Comparison of ENCODE assay signal across 8 cellular contexts in genomic region chr2:20450201-20451108, GRCh38. TPM values are rescaled to one million over a fixed set of nuclear protein-coding genes. Genes with fewer than 3 reads are reported as not detected.
A peak's percentile ranks its signal among the peaks of the same experiment; 100 is the strongest.
DNase-seq lines count a peak whose midpoint lies in the region; ATAC-seq and TF ChIP-seq lines count a peak whose summit lies in the region.

No MANE protein-coding gene starts in this region.

- 15 to 22% (median 18%) methylated on average over 8 of the region's 8 CpGs for WGBS in ovary, 3 donors

- H3K4me3 Mint-ChIP-seq in CD8-positive, alpha-beta memory T cell = no peak overlapping the region
- no peak overlapping the region for H3K4me3 Mint-ChIP-seq in activated naive CD4-positive, alpha-beta T cell treated with anti-CD3 and anti-CD28 coated beads for 36 hours

- DNase-seq in T1000 (lab: John Stamatoyannopoulos, UW) (peak; percentile 32), glomerular endothelial cell (ENCODE audit: extremely low read depth, low read depth, low spot score) (peak; percentile 81), ovary (peak; percentile 79 to 87 (median 81)), NCI-H1105 (lab: John Stamatoyannopoulos, UW) (no peak)
- no peak for DNase-seq in CD8-positive, alpha-beta memory T cell
- no peak for DNase-seq in activated naive CD4-positive, alpha-beta T cell treated with anti-CD3 and anti-CD28 coated beads for 36 hours

- peaks cover 6 to 49% (median 43%) of the 10 kb centered on the region in 11 experiments; a peak in 20 of 22 replicates for H3K27me3 ChIP-seq in BLaER1 treated with 17β-estradiol and CSF1 and Interleukin-3, amounts not matched to agents 10 nM and 100 nM
- no peaks in the 10 kb centered on the region for H3K27me3 ChIP-seq in ovary
- peaks cover 4% of the 10 kb centered on the region for H3K27me3 ChIP-seq in CD8-positive, alpha-beta memory T cell (ENCODE audit: insufficient read depth, low read length, poor library complexity, severe bottlenecking)

- POLR2A ChIA-PET in CD8-positive, alpha-beta memory T cell (lab: Charles Lee) = no interaction called here

- H3K9me3 Mint-ChIP-seq in CD8-positive, alpha-beta memory T cell = no peaks in the 10 kb centered on the region
- no peaks in the 10 kb centered on the region for H3K9me3 Mint-ChIP-seq in activated naive CD4-positive, alpha-beta T cell treated with anti-CD3 and anti-CD28 coated beads for 36 hours

- peak overlapping the region in 7 of 11 experiments; percentile 1 to 97 (median 44); a peak in 10 of 22 replicates for H3K4me2 ChIP-seq in BLaER1 treated with 17β-estradiol and CSF1 and Interleukin-3, amounts not matched to agents 10 nM and 100 nM

- no peak overlapping the region for H3K4me3 ChIP-seq in BLaER1 treated with 17β-estradiol and CSF1 and Interleukin-3, amounts not matched to agents 10 nM and 100 nM
- H3K4me3 ChIP-seq in ovary = peak overlapping the region; percentile 76
- H3K4me3 ChIP-seq in CD8-positive, alpha-beta memory T cell (ENCODE audit: low read length) = no peak overlapping the region

- H3K9ac ChIP-seq in BLaER1 treated with 17β-estradiol and CSF1 and Interleukin-3, amounts not matched to agents 10 nM and 100 nM = no peak overlapping the region

- peaks cover 9 to 32% of the 10 kb centered on the region in 2 donors for H3K27me3 Mint-ChIP-seq in CD8-positive, alpha-beta memory T cell
- peaks cover 8% of the 10 kb centered on the region for H3K27me3 Mint-ChIP-seq in activated naive CD4-positive, alpha-beta T cell treated with anti-CD3 and anti-CD28 coated beads for 36 hours (ENCODE audit: low read depth)

- H3K4me1 Mint-ChIP-seq in CD8-positive, alpha-beta memory T cell = peaks cover 5 to 24% (median 7%) of the 10 kb centered on the region in 3 donors
- peaks cover 11% of the 10 kb centered on the region for H3K4me1 Mint-ChIP-seq in activated naive CD4-positive, alpha-beta T cell treated with anti-CD3 and anti-CD28 coated beads for 36 hours (ENCODE audit: low read depth)

- no peak overlapping the region for H3K27ac ChIP-seq in BLaER1 treated with 17β-estradiol and CSF1 and Interleukin-3, amounts not matched to agents 10 nM and 100 nM
- peak overlapping the region in 1 of 2 donors; percentile 99 for H3K27ac ChIP-seq in ovary
- H3K27ac ChIP-seq in CD8-positive, alpha-beta memory T cell (ENCODE audit: low read depth, low read length) = no peak overlapping the region

- intact Hi-C loops in ovary (cut with DNase I) = loop anchor here in 3 of 4 donors (2.0 to 10.0 kb wide), 3 partner anchors 42 to 186 kb away; no protein-coding TSS in a partner anchor
- intact Hi-C loops in activated naive CD4-positive, alpha-beta T cell treated with anti-CD3 and anti-CD28 coated beads for 36 hours (cut with micrococcal nuclease) = no loop called here

- H3K4me1 ChIP-seq in BLaER1 treated with 17β-estradiol and CSF1 and Interleukin-3, amounts not matched to agents 10 nM and 100 nM = peaks cover 20 to 37% (median 23%) of the 10 kb centered on the region in 10 experiments
- peaks cover 6% of the 10 kb centered on the region for H3K4me1 ChIP-seq in ovary (ENCODE audit: insufficient read depth)
- H3K4me1 ChIP-seq in CD8-positive, alpha-beta memory T cell (ENCODE audit: insufficient read depth, low read length) = peaks cover 12% of the 10 kb centered on the region

- CTCF ChIA-PET in CD8-positive, alpha-beta memory T cell (lab: Charles Lee) = interaction anchor here (0.8 to 7.7 kb wide), 5 partner anchors 13 to 201 kb away, joined by 3 to 87 read pairs (median 4); partner anchors contain the start of gene HS1BP3
- CTCF ChIA-PET in activated naive CD4-positive, alpha-beta T cell treated with anti-CD3 and anti-CD28 coated beads for 36 hours (lab: Charles Lee) = interaction anchor here (1.0 to 4.6 kb wide), 4 partner anchors 40 to 200 kb away, joined by 3 to 37 read pairs (median 4); partner anchors contain the start of gene HS1BP3

- H3K36me3 ChIP-seq in BLaER1 treated with 17β-estradiol and CSF1 and Interleukin-3, amounts not matched to agents 10 nM and 100 nM = peaks cover 0 to 14% (median 0%) of the 10 kb centered on the region in 11 experiments; a peak in 4 of 22 replicates
- no peaks in the 10 kb centered on the region for H3K36me3 ChIP-seq in ovary
- no peaks in the 10 kb centered on the region for H3K36me3 ChIP-seq in CD8-positive, alpha-beta memory T cell (ENCODE audit: insufficient read depth, low read length)

- ATAC-seq in GM21786 (IDR thresholded peaks at IDR 0.05; ENCODE audit: unreplicated experiment) = no peak

- no peaks in the 10 kb centered on the region for H3K36me3 Mint-ChIP-seq in CD8-positive, alpha-beta memory T cell
- H3K36me3 Mint-ChIP-seq in activated naive CD4-positive, alpha-beta T cell treated with anti-CD3 and anti-CD28 coated beads for 36 hours (ENCODE audit: low read depth) = peaks cover 2% of the 10 kb centered on the region

- H4K20me1 ChIP-seq in BLaER1 treated with 17β-estradiol and CSF1 and Interleukin-3, amounts not matched to agents 10 nM and 100 nM = peaks cover 17 to 47% (median 37%) of the 10 kb centered on the region in 11 experiments

- TF ChIP-seq CTCF in ovary (IDR thresholded peaks at IDR 0.05) = no peak

- peak overlapping the region in 1 of 8 donors; percentile 36 for H3K27ac Mint-ChIP-seq in CD8-positive, alpha-beta memory T cell
- no peak overlapping the region for H3K27ac Mint-ChIP-seq in activated naive CD4-positive, alpha-beta T cell treated with anti-CD3 and anti-CD28 coated beads for 36 hours

- no peaks in the 10 kb centered on the region for H3K9me3 ChIP-seq in BLaER1 treated with 17β-estradiol and CSF1 and Interleukin-3, amounts not matched to agents 10 nM and 100 nM (replicated peaks in 1 of 11)
- no peaks in the 10 kb centered on the region for H3K9me3 ChIP-seq in ovary
- H3K9me3 ChIP-seq in CD8-positive, alpha-beta memory T cell (ENCODE audit: low read length) = no peaks in the 10 kb centered on the region

- peak; percentile 30 for TF ChIP-seq POLR2A in ovary (IDR thresholded peaks at IDR 0.05)

- peak; percentile 63 for TF ChIP-seq EP300 in ovary (IDR thresholded peaks at IDR 0.05)

RNA-seq across cellular contexts. Expression of gene RHOB, which starts 3.6 kb away (rescaled TPM):
- total RNA-seq in glomerular endothelial cell (360 and 1,321 TPM in 2 replicates), ovary (1,000 to 10,000 TPM in 2 of 7 donors, 100 to 1,000 TPM in 5; 315 to 1,363 (median 467) TPM)
- polyA plus RNA-seq in ovary = 100 to 1,000 TPM; 200 to 275 TPM
- 10 to 100 TPM; 27.4 TPM for total RNA-seq in CD8-positive, alpha-beta memory T cell
- 3.4 TPM for polyA plus RNA-seq in CD8-positive, alpha-beta memory T cell
- total RNA-seq in activated naive CD4-positive, alpha-beta T cell treated with anti-CD3 and anti-CD28 coated beads for 36 hours = 1 to 10 TPM; 1.8 to 2.0 TPM

Comparison
In these comparisons a context has a peak if more than half of its experiments do, and no peak if none do; other contexts are left out.
1. DNase-seq: peak in T1000 (single experiment), glomerular endothelial cell (single experiment) and ovary (5 of 5); none in NCI-H1105 (single experiment), CD8-positive, alpha-beta memory T cell (0 of 5) and activated naive CD4-positive, alpha-beta T cell treated with anti-CD3 and anti-CD28 coated beads for 36 hours (single experiment).
2. RNA of gene RHOB, which starts 3.6 kb away (total RNA-seq): 360 to 1,321 TPM in glomerular endothelial cell and 315 to 1,363 TPM in ovary; 27.4 TPM in CD8-positive, alpha-beta memory T cell and 1.8 to 2.0 TPM in activated naive CD4-positive, alpha-beta T cell treated with anti-CD3 and anti-CD28 coated beads for 36 hours; every median in the first group is over 10 times any median in the second.